14 cellular contexts compared by ENCODE assay signal in the genomic region with DNA sequence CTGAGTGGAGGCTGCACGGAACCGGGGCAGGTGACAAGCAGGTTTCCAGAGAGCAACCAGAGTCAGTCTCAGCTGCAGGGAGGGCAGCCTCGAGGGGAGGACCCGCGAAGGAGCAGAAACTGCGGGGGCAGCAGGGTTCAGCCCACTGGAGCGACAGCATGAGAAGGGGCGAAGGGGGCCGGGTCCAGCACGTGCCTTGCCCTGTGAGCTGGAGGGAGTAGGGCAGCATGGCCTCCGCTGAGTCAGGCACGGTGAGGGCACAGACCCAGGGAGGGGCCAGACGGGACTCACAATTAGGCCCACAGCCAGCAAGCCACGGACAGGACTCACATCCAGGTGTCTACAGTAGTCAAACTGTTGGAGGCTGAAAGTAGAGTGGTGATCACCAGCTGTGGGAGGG.
"Had no signal": no experiment of that assay in that cellular context is flagged by ENCODE, and none has a peak within 500 bp of the region (broad histone marks: within the 10 kb centered on the region; RNA-seq: fewer than 3 reads in every experiment).

No MANE protein-coding gene starts in this region.

- H3K36me3 ChIP-seq: gastrocnemius medialis, left lung, suprapubic skin had no signal

- H3K27ac ChIP-seq: gastrocnemius medialis, left lung, suprapubic skin had no signal

- H3K36me3 Mint-ChIP-seq: naive thymus-derived CD4-positive, alpha-beta T cell had no signal

- H3K4me3 Mint-ChIP-seq: activated T-helper 1 cell treated with anti-CD3 and anti-CD28 coated beads, Interleukin-12 subunit alpha, Interleukin-12 subunit beta, Interleukin-2, Interleukin-4 antibody, amounts not matched to agents 30 ng/mL and 10 ng/mL and 1 ng/mL, durations not matched to agents 14 hours and 24 hours and 36 hours; naive thymus-derived CD4-positive, alpha-beta T cell had no signal

- H3K9me3 Mint-ChIP-seq: activated T-helper 1 cell treated with anti-CD3 and anti-CD28 coated beads, Interleukin-12 subunit alpha, Interleukin-12 subunit beta, Interleukin-2, Interleukin-4 antibody, amounts not matched to agents 30 ng/mL and 10 ng/mL and 1 ng/mL, durations not matched to agents 14 hours and 24 hours and 36 hours had no signal

- H3K9me3 ChIP-seq: gastrocnemius medialis, left lung, suprapubic skin had no signal

- H3K27ac Mint-ChIP-seq: activated T-helper 1 cell treated with anti-CD3 and anti-CD28 coated beads, Interleukin-12 subunit alpha, Interleukin-12 subunit beta, Interleukin-2, Interleukin-4 antibody, amounts not matched to agents 30 ng/mL and 10 ng/mL and 1 ng/mL, durations not matched to agents 14 hours and 24 hours and 36 hours had no signal

- DNase-seq: activated CD4-positive, CD25-positive, alpha-beta regulatory T cell treated with anti-CD3 and anti-CD28 coated beads, Interleukin-2, amount 50 U/mL, for 72 hours; activated naive CD4-positive, alpha-beta T cell; aorta; erythroblast; gastrocnemius medialis; mammary epithelial cell; naive thymus-derived CD4-positive, alpha-beta T cell; stimulated activated CD4-positive, alpha-beta T cell treated with anti-CD3 and anti-CD28 coated beads, Interleukin-15, amount 100 ng/mL, for 24 hours; stimulated activated CD4-positive, alpha-beta T cell treated with anti-CD3 and anti-CD28 coated beads, Interleukin-4, amount 100 ng/mL, for 24 hours; stimulated activated naive CD4-positive, alpha-beta T cell treated with Interleukin-2 at 50 U/mL for 16 hours; trophoblast cell had no signal

- H3K4me3 ChIP-seq: gastrocnemius medialis, left lung, suprapubic skin had no signal

- H3K4me1 ChIP-seq: gastrocnemius medialis, left lung, suprapubic skin had no signal

- ATAC-seq: gastrocnemius medialis; left lung; naive thymus-derived CD4-positive, alpha-beta T cell had no signal
